1 cellular context compared by ENCODE assay signal in genomic region chr13:98466634-98467236, GRCh38.
TF ChIP-seq lines count a peak whose summit lies in the region.

No MANE protein-coding gene starts in this region.

TF ChIP-seq in GM23338, 12 proteins besides CTCF, POLR2A, EP300 and RAD21 (continued from another document):
- no peak for TF ChIP-seq ZNF462 (CRISPR knock-in tag; IDR thresholded peaks at IDR 0.05)
